25 cellular contexts compared by ENCODE assay signal in genomic region chr18:21155443-21155842, GRCh38.
"Had no signal": no experiment of that assay in that cellular context is flagged by ENCODE, and none has a peak within 500 bp of the region (broad histone marks: within the 10 kb centered on the region; RNA-seq: fewer than 3 reads in every experiment).

No MANE protein-coding gene starts in this region.

- H3K9ac ChIP-seq: neural progenitor cell, parathyroid adenoma had no signal

- H3K4me1 ChIP-seq: neural progenitor cell, parathyroid adenoma, psoas muscle, sigmoid colon, stomach, thyroid gland, tibial nerve, upper lobe of left lung, vagina had no signal

- FAIRE-seq: small intestine, urothelium cell line had no signal

- H3K4me3 ChIP-seq: neural progenitor cell, ovary, psoas muscle, right lobe of liver, sigmoid colon, stomach, thoracic aorta, thyroid gland, tibial nerve, upper lobe of left lung, vagina had no signal

- H3K27ac ChIP-seq: neural progenitor cell, ovary, parathyroid adenoma, psoas muscle, right lobe of liver, sigmoid colon, stomach, thoracic aorta, thyroid gland, tibial nerve, upper lobe of left lung, vagina had no signal

- ATAC-seq: psoas muscle; right cardiac atrium; right lobe of liver; stimulated activated effector memory CD8-positive, alpha-beta T cell treated with anti-CD3 and anti-CD28 coated beads, Interleukin-12 subunit alpha, Interleukin-12 subunit beta, amount 100 ng/mL, for 72 hours; stimulated activated naive B cell treated with anti-CD40 and anti-IgM and Interleukin-4, amounts not matched to agents 10 μg/mL and 1 μg/mL and 100 μg/mL, for 72 hours had no signal

- H3K9me3 ChIP-seq: ovary, thyroid gland, vagina had no signal

- DNase-seq: occipital lobe; ovary; posterior cingulate gyrus; psoas muscle; right cardiac atrium; right lobe of liver; sigmoid colon; small intestine; stimulated activated CD4-positive, alpha-beta T cell treated with anti-CD3 and anti-CD28 coated beads, Interleukin-15, amount 100 ng/mL, for 24 hours; stimulated activated CD4-positive, alpha-beta T cell treated with anti-CD3 and anti-CD28 coated beads, Interleukin-2, amount 100 ng/mL, for 24 hours; stimulated activated CD4-positive, alpha-beta T cell treated with anti-CD3 and anti-CD28 coated beads, Interleukin-2, amount 100 ng/mL, for 48 hours; stimulated activated CD4-positive, alpha-beta T cell treated with anti-CD3 and anti-CD28 coated beads, Interleukin-4, amount 100 ng/mL, for 24 hours; stimulated activated naive B cell treated with anti-CD40 and anti-IgM and Interleukin-4, amounts not matched to agents 10 μg/mL and 1 μg/mL and 100 μg/mL, for 72 hours; stimulated activated naive CD4-positive, alpha-beta T cell treated with Interleukin-2 at 50 U/mL for 16 hours; stomach; thyroid gland; trophoblast cell; upper lobe of left lung had no signal

- H3K36me3 ChIP-seq: neural progenitor cell, ovary, right lobe of liver, sigmoid colon, stomach, thoracic aorta, thyroid gland, tibial nerve, upper lobe of left lung, vagina had no signal
